In genomic region chr2:123245156-123245555, GRCh38 we compare ENCODE assay signal across 27 cellular contexts.
"Had no signal": no experiment of that assay in that cellular context is flagged by ENCODE, and none has a peak within 500 bp of the region (broad histone marks: within the 10 kb centered on the region; RNA-seq: fewer than 3 reads in every experiment).

No MANE protein-coding gene starts in this region.

- H3K4me1 Mint-ChIP-seq: activated CD4-positive, alpha-beta T cell treated with anti-CD3 and anti-CD28 coated beads for 36 hours; activated CD4-positive, alpha-beta T cell treated with anti-CD3 and anti-CD28 coated beads, Interleukin-2, amount 10 ng/mL, durations not matched to agents 7 days and 5 days; WTC11 had no signal

- H3K4me1 ChIP-seq: adrenal gland, body of pancreas, breast epithelium, SJCRH30 had no signal

- H3K4me2 ChIP-seq: KMS-11 had no signal

- H3K4me3 ChIP-seq: adrenal gland, body of pancreas, breast epithelium, SJCRH30, SK-N-MC had no signal

- H3K27ac Mint-ChIP-seq: activated CD4-positive, alpha-beta T cell treated with anti-CD3 and anti-CD28 coated beads for 36 hours; activated CD4-positive, alpha-beta T cell treated with anti-CD3 and anti-CD28 coated beads, Interleukin-2, amount 10 ng/mL, durations not matched to agents 7 days and 5 days; activated CD8-positive, alpha-beta T cell treated with anti-CD3 and anti-CD28 coated beads, Interleukin-2, amount 10 ng/mL, durations not matched to agents 7 days and 5 days; activated naive CD4-positive, alpha-beta T cell treated with anti-CD3 and anti-CD28 coated beads for 36 hours; activated naive CD4-positive, alpha-beta T cell treated with anti-CD3 and anti-CD28 coated beads, Interleukin-2, amount 50 U/mL, for 72 hours; activated T-cell treated with anti-CD3 and anti-CD28 coated beads, Interleukin-2, amount 50 U/mL, for 24 hours; activated T-helper 1 cell treated with anti-CD3 and anti-CD28 coated beads, Interleukin-12 subunit alpha, Interleukin-12 subunit beta, Interleukin-2, Interleukin-4 antibody, amounts not matched to agents 30 ng/mL and 10 ng/mL and 1 ng/mL, durations not matched to agents 14 hours and 24 hours and 36 hours; WTC11 had no signal

- H3K9me3 ChIP-seq: adrenal gland, body of pancreas, breast epithelium, SJCRH30 had no signal

- H3K36me3 Mint-ChIP-seq: WTC11 had no signal

- H3K27me3 ChIP-seq: adrenal gland, body of pancreas, breast epithelium, SJCRH30 had no signal

- H3K36me3 ChIP-seq: adrenal gland, breast epithelium, SJCRH30 had no signal

- H3K27me3 Mint-ChIP-seq: activated CD4-positive, alpha-beta T cell treated with anti-CD3 and anti-CD28 coated beads for 36 hours; activated CD4-positive, alpha-beta T cell treated with anti-CD3 and anti-CD28 coated beads, Interleukin-2, amount 10 ng/mL, durations not matched to agents 7 days and 5 days; activated T-cell treated with anti-CD3 and anti-CD28 coated beads, Interleukin-2, amount 50 U/mL, for 24 hours had no signal

- H3K9ac ChIP-seq: KMS-11 had no signal

- DNase-seq: activated CD4-positive, alpha-beta T cell treated with anti-CD3 and anti-CD28 coated beads for 36 hours; activated CD4-positive, alpha-beta T cell treated with anti-CD3 and anti-CD28 coated beads, Interleukin-2, amount 10 ng/mL, durations not matched to agents 7 days and 5 days; activated CD4-positive, alpha-beta T cell treated with anti-CD3 and anti-CD28 coated beads, Interleukin-2, amount 50 U/mL, for 48 hours; activated CD8-positive, alpha-beta T cell treated with anti-CD3 and anti-CD28 coated beads, Interleukin-2, amount 10 ng/mL, durations not matched to agents 7 days and 5 days; activated gamma-delta T cell treated with Interleukin-2 at 50 U/mL for 16 hours; activated naive CD4-positive, alpha-beta T cell treated with anti-CD3 and anti-CD28 coated beads for 36 hours; activated T-cell treated with anti-CD3 and anti-CD28 coated beads, Interleukin-2, amount 50 U/mL, for 24 hours; adrenal gland; body of pancreas; MM.1S; MV-4-11; NCI-H1092; NCI-H1436 treated with DMSO at 0.1 percent for 48 hours; NCI-H1694 treated with DMSO at 0.1 percent for 48 hours; NCI-H2029; NCI-H345; NCI-H526 treated with DMSO at 0.1 percent for 48 hours; NCI-H774; SHP77; SJCRH30; T1000 had no signal

- H3K4me3 Mint-ChIP-seq: activated CD4-positive, alpha-beta T cell treated with anti-CD3 and anti-CD28 coated beads for 36 hours; activated CD4-positive, alpha-beta T cell treated with anti-CD3 and anti-CD28 coated beads, Interleukin-2, amount 10 ng/mL, durations not matched to agents 7 days and 5 days; activated CD8-positive, alpha-beta T cell treated with anti-CD3 and anti-CD28 coated beads, Interleukin-2, amount 10 ng/mL, durations not matched to agents 7 days and 5 days; activated naive CD4-positive, alpha-beta T cell treated with anti-CD3 and anti-CD28 coated beads for 36 hours; activated T-cell treated with anti-CD3 and anti-CD28 coated beads, Interleukin-2, amount 50 U/mL, for 24 hours; activated T-helper 1 cell treated with anti-CD3 and anti-CD28 coated beads, Interleukin-12 subunit alpha, Interleukin-12 subunit beta, Interleukin-2, Interleukin-4 antibody, amounts not matched to agents 30 ng/mL and 10 ng/mL and 1 ng/mL, durations not matched to agents 14 hours and 24 hours and 36 hours; WTC11 had no signal

- H3K27ac ChIP-seq: adrenal gland, body of pancreas, breast epithelium, KMS-11, SJCRH30, SK-N-MC had no signal
